Comparison of ENCODE assay signal across 16 cellular contexts in the genomic region with DNA sequence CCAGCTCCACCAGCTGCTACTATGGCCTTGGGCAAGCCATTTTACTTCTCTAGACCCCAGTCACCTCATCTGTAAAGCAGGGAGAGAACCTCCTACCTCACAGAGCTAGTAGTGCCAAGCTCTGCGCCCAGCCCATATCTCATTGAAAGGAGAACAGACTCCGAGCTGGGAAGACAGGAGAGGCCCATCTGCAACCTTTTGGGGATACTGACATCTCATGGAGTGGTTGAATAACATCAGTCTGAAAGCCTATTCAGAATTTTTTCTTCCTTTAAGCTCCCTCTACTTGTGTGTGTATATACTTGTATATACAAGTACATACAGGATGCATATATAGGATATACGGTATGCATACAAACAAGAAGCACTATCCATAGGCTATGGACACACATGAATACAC.
A peak's percentile ranks its signal among the peaks of the same experiment; 100 is the strongest.
DNase-seq lines count a peak whose midpoint lies in the region; ATAC-seq, FAIRE-seq and TF ChIP-seq lines count a peak whose summit lies in the region.
"Had no signal": no experiment of that assay in that cellular context is flagged by ENCODE, and none has a peak within 500 bp of the region (broad histone marks: within the 10 kb centered on the region; RNA-seq: fewer than 3 reads in every experiment).

No MANE protein-coding gene starts in this region.

- POLR2A ChIA-PET in A673 (lab: Charles Lee; ENCODE audit: low non-redundant PET): interaction anchor here (0.6 kb wide), 1 partner anchor 68 kb away, joined by 3 read pairs; no protein-coding TSS in a partner anchor
- POLR2A ChIA-PET in GM12878 (lab: Charles Lee): no interaction called here

- no peak overlapping the region for H3K9ac ChIP-seq in GM12878 (ENCODE audit: control insufficient read depth, insufficient read depth, low read length)
- H3K9ac ChIP-seq: BLaER1, KMS-11 had no signal

- TF ChIP-seq RAD21 in GM12878 (IDR thresholded peaks at IDR 0.05; ENCODE audit: insufficient read depth, low read depth, low read length): 0 out of 2 replicates have a peak, but pooled peaks have one; percentile 9

- no peaks in the 10 kb centered on the region for H3K27me3 ChIP-seq in A673 (replicated peaks; ENCODE audit: insufficient read depth, low read depth, low read length, poor library complexity)
- no peaks in the 10 kb centered on the region; a peak in 3 of 4 replicates for H3K27me3 ChIP-seq in GM12878 (replicated peaks in 1 of 2; ENCODE audit: control insufficient read depth in 2 of 2, insufficient read depth in 2 of 2, low read length in 1 of 2)
- peaks cover 11% of the 10 kb centered on the region for H3K27me3 ChIP-seq in foreskin keratinocyte
- H3K27me3 ChIP-seq: BLaER1 had no signal

- 11% methylated on average over 3 of the region's 3 CpGs for WGBS in GM12878 (ENCODE audit: insufficient coverage, insufficient replicate concordance, low lambda C conversion rate, missing lambda C conversion rate)

- H3K79me2 ChIP-seq in GM12878 (ENCODE audit: control insufficient read depth, insufficient read depth, low read length): no peaks in the 10 kb centered on the region

- H3K36me3 ChIP-seq in A673 (ENCODE audit: insufficient read depth, low read length, poor library complexity, severe bottlenecking) (no peaks in the 10 kb centered on the region), GM12878 (ENCODE audit: control insufficient read depth in 2 of 2, insufficient read depth in 2 of 2, low read length in 1 of 2) (no peaks in the 10 kb centered on the region)
- H3K36me3 ChIP-seq: BLaER1 had no signal

- no peak overlapping the region for H3K4me3 ChIP-seq in A673 (ENCODE audit: low read depth, low read length, poor library complexity, severe bottlenecking)
- H3K4me3 ChIP-seq in AG10803 (ENCODE audit: low read length): no peak overlapping the region
- no peak overlapping the region for H3K4me3 ChIP-seq in GM12878
- H3K4me3 ChIP-seq: A549, BLaER1 had no signal

- DNase-seq in A673 (ENCODE audit: low spot score) (peak; percentile 21), AG10803 (ENCODE audit: low read depth) (peak; percentile 2), GM12878 (ENCODE audit: low read depth, low spot score) (no peak), foreskin keratinocyte (no peak), amniotic stem cell (lab: John Stamatoyannopoulos, UW) (no peak), UCSD-AML1 (lab: John Stamatoyannopoulos, UW; ENCODE audit: unreplicated experiment) (no peak)
- DNase-seq: AML-193, DMS153, DMS79 treated with DMSO at 0.1 percent for 48 hours, EL, GDM1 had no signal

- intact Hi-C loops in A673 (cut with micrococcal nuclease; ENCODE audit: unreplicated experiment) (no loop called here), GM12878 (cut with micrococcal nuclease; ENCODE audit: unreplicated experiment) (no loop called here)

- TF ChIP-seq POLR2A in GM12878 (IDR thresholded peaks at IDR 0.05; ENCODE audit: low read depth, low read length): no peak

- H2AFZ ChIP-seq in GM12878 (ENCODE audit: control insufficient read depth, low read depth, low read length): no peak overlapping the region

- no TSS peak for BruUV-seq in A673 (replicated peaks; lab: Mats Ljungman, UMichigan)
- BruUV-seq in GM12878 (replicated peaks; lab: Mats Ljungman, UMichigan): no TSS peak

- H3K4me1 ChIP-seq in A673 (ENCODE audit: insufficient read depth, low read length, poor library complexity, severe bottlenecking) (no peaks in the 10 kb centered on the region), GM12878 (ENCODE audit: control insufficient read depth, insufficient read depth, low read length) (no peaks in the 10 kb centered on the region), foreskin keratinocyte (no peaks in the 10 kb centered on the region)
- H3K4me1 ChIP-seq: A549, BLaER1 had no signal

- TF ChIP-seq CTCF in A673 (conservative IDR thresholded peaks at IDR 0.05; ENCODE audit: low read depth, low read length) (no peak), AG10803 (conservative IDR thresholded peaks at IDR 0.05; ENCODE audit: low read length) (peak; percentile 10; the same call in 1 of the 2 replicates), GM12878 (IDR thresholded peaks at IDR 0.05 in 2 of 3, conservative IDR thresholded peaks at IDR 0.05 in 1 of 3; ENCODE audit: control insufficient read depth in 2 of 3, extremely low read depth in 1 of 3, insufficient read depth in 1 of 3, low read depth in 3 of 3, low read length in 3 of 3) (0 out of 6 replicates have a peak, but pooled peaks of 1 of the 3 experiments have one; percentile 3), foreskin keratinocyte (conservative IDR thresholded peaks at IDR 0.05) (peak; percentile 14)

- in situ Hi-C loops in GM12878 (cut with MboI): no loop called here

- FAIRE-seq in GM12878 (lab: Jason Lieb, UNC): no peak
- FAIRE-seq: A549, H54 had no signal

- ATAC-seq in GM12878 (no peak), foreskin keratinocyte (no peak)
- ATAC-seq: A549, HCT116 had no signal

- SMC1A ChIA-PET in GM12878 (lab: Charles Lee; ENCODE audit: uncharacterized antibody, unreplicated experiment): interaction anchor here (0.5 to 3.1 kb wide), 6 partner anchors 27 to 304 kb away, joined by 3 to 10 read pairs (median 3); no protein-coding TSS in a partner anchor

- TF ChIP-seq EP300 in GM12878 (IDR thresholded peaks at IDR 0.05; ENCODE audit: borderline replicate concordance in 1 of 2, control insufficient read depth in 1 of 2, low read depth in 2 of 2, low read length in 2 of 2): no peak

- RAD21 ChIA-PET in GM12878 (lab: Charles Lee; ENCODE audit: unreplicated experiment): interaction anchor here (0.5 to 1.8 kb wide), 3 partner anchors 274 to 298 kb away, joined by 3 to 7 read pairs (median 3); no protein-coding TSS in a partner anchor

- H4K20me1 ChIP-seq in GM12878 (ENCODE audit: control insufficient read depth, insufficient read depth): no peaks in the 10 kb centered on the region
- H4K20me1 ChIP-seq: BLaER1 had no signal

- H3K9me3 ChIP-seq in A673 (ENCODE audit: low read depth, low read length, poor library complexity, severe bottlenecking): no peaks in the 10 kb centered on the region
- no peaks in the 10 kb centered on the region; the same call in 2 of the 3 replicates for H3K9me3 ChIP-seq in GM12878 (replicated peaks; ENCODE audit: control insufficient read depth, insufficient read depth, low read length)
- H3K9me3 ChIP-seq: A549, BLaER1 had no signal

- H3K27ac ChIP-seq in A673 (ENCODE audit: low read depth, low read length, poor library complexity, severe bottlenecking) (no peak overlapping the region), GM12878 (ENCODE audit: control insufficient read depth, insufficient read depth) (no peak overlapping the region), foreskin keratinocyte (no peak overlapping the region)
- H3K27ac ChIP-seq: A549, BLaER1, KMS-11 had no signal

- no peak overlapping the region for H3K4me2 ChIP-seq in GM12878 (ENCODE audit: control insufficient read depth, insufficient read depth)
- H3K4me2 ChIP-seq: A549, BLaER1, KMS-11 had no signal

- CTCF ChIA-PET in A673 (lab: Charles Lee): no interaction called here
- CTCF ChIA-PET in GM12878 (lab: Yijun Ruan, JAX): interaction anchor here (1.2 to 1.7 kb wide), 2 partner anchors 298 to 300 kb away, joined by 5 read pairs; no protein-coding TSS in a partner anchor

TF ChIP-seq in GM12878, 131 proteins besides CTCF, POLR2A, EP300 and RAD21 (continues in another document):
- TF ChIP-seq YY1 (IDR thresholded peaks at IDR 0.05; ENCODE audit: low read depth, low read length) (no peak), ZNF274 (IDR thresholded peaks at IDR 0.05; ENCODE audit: insufficient read depth, insufficient read length) (no peak), NFXL1 (IDR thresholded peaks at IDR 0.05; ENCODE audit: borderline replicate concordance) (no peak)
- TF ChIP-seq, protein P1, sequence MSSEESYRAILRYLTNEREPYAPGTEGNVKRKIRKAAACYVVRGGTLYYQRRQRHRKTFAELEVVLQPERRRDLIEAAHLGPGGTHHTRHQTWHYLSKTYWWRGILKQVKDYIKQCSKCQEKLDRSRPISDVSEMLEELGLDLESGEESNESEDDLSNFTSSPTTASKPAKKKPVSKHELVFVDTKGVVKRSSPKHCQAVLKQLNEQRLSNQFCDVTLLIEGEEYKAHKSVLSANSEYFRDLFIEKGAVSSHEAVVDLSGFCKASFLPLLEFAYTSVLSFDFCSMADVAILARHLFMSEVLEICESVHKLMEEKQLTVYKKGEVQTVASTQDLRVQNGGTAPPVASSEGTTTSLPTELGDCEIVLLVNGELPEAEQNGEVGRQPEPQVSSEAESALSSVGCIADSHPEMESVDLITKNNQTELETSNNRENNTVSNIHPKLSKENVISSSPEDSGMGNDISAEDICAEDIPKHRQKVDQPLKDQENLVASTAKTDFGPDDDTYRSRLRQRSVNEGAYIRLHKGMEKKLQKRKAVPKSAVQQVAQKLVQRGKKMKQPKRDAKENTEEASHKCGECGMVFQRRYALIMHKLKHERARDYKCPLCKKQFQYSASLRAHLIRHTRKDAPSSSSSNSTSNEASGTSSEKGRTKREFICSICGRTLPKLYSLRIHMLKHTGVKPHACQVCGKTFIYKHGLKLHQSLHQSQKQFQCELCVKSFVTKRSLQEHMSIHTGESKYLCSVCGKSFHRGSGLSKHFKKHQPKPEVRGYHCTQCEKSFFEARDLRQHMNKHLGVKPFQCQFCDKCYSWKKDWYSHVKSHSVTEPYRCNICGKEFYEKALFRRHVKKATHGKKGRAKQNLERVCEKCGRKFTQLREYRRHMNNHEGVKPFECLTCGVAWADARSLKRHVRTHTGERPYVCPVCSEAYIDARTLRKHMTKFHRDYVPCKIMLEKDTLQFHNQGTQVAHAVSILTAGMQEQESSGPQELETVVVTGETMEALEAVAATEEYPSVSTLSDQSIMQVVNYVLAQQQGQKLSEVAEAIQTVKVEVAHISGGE (CRISPR knock-in tag; IDR thresholded peaks at IDR 0.05): no peak
- TF ChIP-seq, protein P2, sequence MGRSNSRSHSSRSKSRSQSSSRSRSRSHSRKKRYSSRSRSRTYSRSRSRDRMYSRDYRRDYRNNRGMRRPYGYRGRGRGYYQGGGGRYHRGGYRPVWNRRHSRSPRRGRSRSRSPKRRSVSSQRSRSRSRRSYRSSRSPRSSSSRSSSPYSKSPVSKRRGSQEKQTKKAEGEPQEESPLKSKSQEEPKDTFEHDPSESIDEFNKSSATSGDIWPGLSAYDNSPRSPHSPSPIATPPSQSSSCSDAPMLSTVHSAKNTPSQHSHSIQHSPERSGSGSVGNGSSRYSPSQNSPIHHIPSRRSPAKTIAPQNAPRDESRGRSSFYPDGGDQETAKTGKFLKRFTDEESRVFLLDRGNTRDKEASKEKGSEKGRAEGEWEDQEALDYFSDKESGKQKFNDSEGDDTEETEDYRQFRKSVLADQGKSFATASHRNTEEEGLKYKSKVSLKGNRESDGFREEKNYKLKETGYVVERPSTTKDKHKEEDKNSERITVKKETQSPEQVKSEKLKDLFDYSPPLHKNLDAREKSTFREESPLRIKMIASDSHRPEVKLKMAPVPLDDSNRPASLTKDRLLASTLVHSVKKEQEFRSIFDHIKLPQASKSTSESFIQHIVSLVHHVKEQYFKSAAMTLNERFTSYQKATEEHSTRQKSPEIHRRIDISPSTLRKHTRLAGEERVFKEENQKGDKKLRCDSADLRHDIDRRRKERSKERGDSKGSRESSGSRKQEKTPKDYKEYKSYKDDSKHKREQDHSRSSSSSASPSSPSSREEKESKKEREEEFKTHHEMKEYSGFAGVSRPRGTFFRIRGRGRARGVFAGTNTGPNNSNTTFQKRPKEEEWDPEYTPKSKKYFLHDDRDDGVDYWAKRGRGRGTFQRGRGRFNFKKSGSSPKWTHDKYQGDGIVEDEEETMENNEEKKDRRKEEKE (IDR thresholded peaks at IDR 0.05): no peak

Comparison
In these comparisons a context has a peak if more than half of its experiments do, and no peak if none do; other contexts are left out.
1. DNase-seq: peak in A673 (single experiment) and AG10803 (single experiment); none in GM12878 (single experiment), foreskin keratinocyte (0 of 2), amniotic stem cell (single experiment) and UCSD-AML1 (single experiment).